In the genomic region with DNA sequence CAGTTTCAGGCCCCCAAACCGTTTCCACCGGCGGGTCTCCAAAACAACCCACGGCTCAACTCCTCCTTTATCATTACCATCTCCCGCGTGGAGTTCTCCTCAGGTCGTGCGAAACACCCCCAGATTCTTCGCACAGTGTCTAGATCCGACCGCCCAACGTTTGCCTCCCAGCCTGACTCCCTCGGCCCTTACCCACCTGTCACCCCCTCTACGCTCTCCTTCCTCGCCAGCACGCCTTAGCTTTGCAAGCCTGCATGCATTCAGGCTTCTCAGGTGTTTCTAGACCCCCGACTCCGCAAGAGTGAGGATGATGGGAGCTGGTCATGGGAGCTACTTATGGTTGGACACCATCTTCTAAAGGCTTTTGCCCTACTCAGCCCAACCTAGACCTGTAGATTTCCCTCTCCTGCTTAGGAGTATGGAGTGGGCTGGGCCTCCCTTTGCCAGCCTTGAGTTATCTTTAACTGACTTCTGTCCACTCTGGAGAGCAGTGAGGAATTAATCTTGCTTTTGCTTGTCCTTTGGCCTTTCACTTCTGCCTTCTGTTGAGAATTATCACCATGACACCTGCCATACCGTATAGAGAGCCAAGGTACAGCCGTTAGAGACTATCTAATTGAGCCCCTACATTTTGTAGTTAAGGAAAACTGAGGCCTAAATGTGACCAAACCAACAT, we compare ENCODE assay signal across 9 cellular contexts. TPM values are rescaled to one million over a fixed set of nuclear protein-coding genes. Genes with fewer than 3 reads are reported as not detected.
DNase-seq lines count a peak whose midpoint lies in the region; ATAC-seq and TF ChIP-seq lines count a peak whose summit lies in the region.
"Had no signal": no experiment of that assay in that cellular context is flagged by ENCODE, and none has a peak within 500 bp of the region (broad histone marks: within the 10 kb centered on the region; RNA-seq: fewer than 3 reads in every experiment).

No MANE protein-coding gene starts in this region.

- H3K4me3 ChIP-seq in DOHH2 (ENCODE audit: low read length), result peak overlapping the region; percentile 96
- peak overlapping the region; percentile 84 for H3K4me3 ChIP-seq in OCI-LY7 (ENCODE audit: low read depth, low read length, poor library complexity, severe bottlenecking)
- peak overlapping the region; percentile 81 to 97 (median 94) for H3K4me3 ChIP-seq in fibroblast of lung (replicated peaks in 1 of 4; ENCODE audit: control extremely low read depth in 1 of 4, insufficient read depth in 1 of 4, low read depth in 3 of 4, low read length in 4 of 4)
- H3K4me3 ChIP-seq in trophoblast cell (ENCODE audit: low read depth, low read length), result peak overlapping the region; percentile 94

- H3F3A ChIP-seq in DOHH2 (ENCODE audit: control insufficient read depth, insufficient read depth), result peaks cover 45% of the 10 kb centered on the region

- CTCF ChIA-PET in OCI-LY7 (lab: Charles Lee; ENCODE audit: unreplicated experiment), result no interaction called here
- CTCF ChIA-PET in activated CD4-positive, alpha-beta memory T cell treated with anti-CD3 and anti-CD28 coated beads, Interleukin-2, amount 10 ng/mL, durations not matched to agents 7 days and 5 days (lab: Charles Lee), result interaction anchor here (1.0 to 6.9 kb wide), 2 partner anchors 11 to 344 kb away, joined by 3 to 77 read pairs; no protein-coding TSS in a partner anchor

- H3K4ac ChIP-seq in trophoblast cell (ENCODE audit: low read depth, low read length), result peak overlapping the region; percentile 81

- peak overlapping the region; percentile 78 for H4K91ac ChIP-seq in trophoblast cell (ENCODE audit: low read depth, low read length)

- H4K8ac ChIP-seq in trophoblast cell (ENCODE audit: low read depth, low read length), result peak overlapping the region; percentile 92

- H2BK5ac ChIP-seq in trophoblast cell (ENCODE audit: low read depth, low read length, poor library complexity), result no peak overlapping the region

- H2AFZ ChIP-seq in OCI-LY7 (ENCODE audit: low read length), result no peak overlapping the region
- H2AFZ ChIP-seq in fibroblast of lung (ENCODE audit: low read length), result peak overlapping the region; percentile 98
- no peak overlapping the region for H2AFZ ChIP-seq in trophoblast cell (ENCODE audit: insufficient read depth, low read length, poor library complexity)

- H2BK12ac ChIP-seq in trophoblast cell (ENCODE audit: low read length), result no peak overlapping the region

- H3K4me2 ChIP-seq in DOHH2 (ENCODE audit: low read length) (peak overlapping the region; percentile 98), OCI-LY7 (ENCODE audit: low read length) (peak overlapping the region; percentile 94), fibroblast of lung (ENCODE audit: extremely low read depth, insufficient read depth, low read length) (peak overlapping the region; percentile 88), trophoblast cell (ENCODE audit: low read length) (peak overlapping the region; percentile 81)

- H3K27ac Mint-ChIP-seq in activated CD4-positive, alpha-beta memory T cell treated with anti-CD3 and anti-CD28 coated beads, Interleukin-2, amount 10 ng/mL, durations not matched to agents 7 days and 5 days, result no peak overlapping the region

- TF ChIP-seq CTCF in DOHH2 (IDR thresholded peaks at IDR 0.05; ENCODE audit: low read depth, low read length, poor library complexity, severe bottlenecking) (no peak), OCI-LY7 (conservative IDR thresholded peaks at IDR 0.05; ENCODE audit: low read length) (no peak), fibroblast of lung (conservative IDR thresholded peaks at IDR 0.05 in 1 of 2, IDR thresholded peaks at IDR 0.05 in 1 of 2; ENCODE audit: low read depth in 1 of 2, low read length in 2 of 2) (no peak)

- H3K27me3 ChIP-seq in DOHH2 (ENCODE audit: control insufficient read depth, low read length), result no peaks in the 10 kb centered on the region
- H3K27me3 ChIP-seq in fibroblast of lung (ENCODE audit: control insufficient read depth, insufficient read depth, low read length), result no peaks in the 10 kb centered on the region
- H3K27me3 ChIP-seq in trophoblast cell (ENCODE audit: insufficient read depth, low read length), result no peaks in the 10 kb centered on the region

- intact Hi-C loops in OCI-LY7 (cut with micrococcal nuclease; ENCODE audit: unreplicated experiment) (no loop called here), sciatic nerve (cut with DNase I) (no loop called here)

- peaks cover 24% of the 10 kb centered on the region for H3K4me1 Mint-ChIP-seq in activated CD4-positive, alpha-beta memory T cell treated with anti-CD3 and anti-CD28 coated beads, Interleukin-2, amount 10 ng/mL, durations not matched to agents 7 days and 5 days

- peaks cover 10% of the 10 kb centered on the region for H3K79me1 ChIP-seq in trophoblast cell (ENCODE audit: low read length)

- peak overlapping the region; percentile 62 for H2BK120ac ChIP-seq in trophoblast cell (ENCODE audit: insufficient read depth, low read length, poor library complexity)

- no peaks in the 10 kb centered on the region for H3K9me3 Mint-ChIP-seq in activated CD4-positive, alpha-beta memory T cell treated with anti-CD3 and anti-CD28 coated beads, Interleukin-2, amount 10 ng/mL, durations not matched to agents 7 days and 5 days
- H3K9me3 Mint-ChIP-seq: central memory CD8-positive, alpha-beta T cell had no signal

- H3K36me3 ChIP-seq in DOHH2 (ENCODE audit: control insufficient read depth, low read length) (peaks cover 49% of the 10 kb centered on the region), OCI-LY7 (ENCODE audit: insufficient read depth, low read length) (peaks cover 39% of the 10 kb centered on the region), fibroblast of lung (ENCODE audit: control insufficient read depth, insufficient read depth, low read length) (peaks cover 5% of the 10 kb centered on the region), trophoblast cell (ENCODE audit: control insufficient read depth in 1 of 2, insufficient read depth in 2 of 2, low read length in 2 of 2) (peaks cover 0 to 7% of the 10 kb centered on the region in 2 experiments)

- peak overlapping the region; percentile 76 for H4K12ac ChIP-seq in trophoblast cell (ENCODE audit: low read depth, low read length)

- H3K9ac ChIP-seq in fibroblast of lung (ENCODE audit: insufficient read depth, low read length) (peak overlapping the region; percentile 83), trophoblast cell (ENCODE audit: low read length) (peak overlapping the region; percentile 76)

- peak overlapping the region; percentile 88 for H3K18ac ChIP-seq in trophoblast cell (ENCODE audit: low read length)

- H3K27me3 Mint-ChIP-seq in activated CD4-positive, alpha-beta memory T cell treated with anti-CD3 and anti-CD28 coated beads, Interleukin-2, amount 10 ng/mL, durations not matched to agents 7 days and 5 days, result no peaks in the 10 kb centered on the region
- H3K27me3 Mint-ChIP-seq: central memory CD8-positive, alpha-beta T cell had no signal

- peak overlapping the region; percentile 95 for H3K14ac ChIP-seq in trophoblast cell (ENCODE audit: low read length)

- H3K79me2 ChIP-seq in DOHH2 (ENCODE audit: control insufficient read depth, low read length) (peaks cover 48% of the 10 kb centered on the region), OCI-LY7 (ENCODE audit: insufficient read depth, low read depth, low read length) (peaks cover 55% of the 10 kb centered on the region), fibroblast of lung (ENCODE audit: control insufficient read depth, insufficient read depth, low read length) (peaks cover 29% of the 10 kb centered on the region), trophoblast cell (ENCODE audit: control insufficient read depth, insufficient read depth, low read length, poor library complexity) (peaks cover 18% of the 10 kb centered on the region)

- WGBS in trophoblast cell (ENCODE audit: extremely low coverage, insufficient coverage, insufficient read length), result no CpG with 5 or more reads among the region's 20 CpGs

- H3K9me2 ChIP-seq in DOHH2 (replicated peaks; ENCODE audit: control insufficient read depth, low read length) (no peaks in the 10 kb centered on the region), OCI-LY7 (ENCODE audit: insufficient read depth, low read length) (no peaks in the 10 kb centered on the region)

- H3K4me3 Mint-ChIP-seq in activated CD4-positive, alpha-beta memory T cell treated with anti-CD3 and anti-CD28 coated beads, Interleukin-2, amount 10 ng/mL, durations not matched to agents 7 days and 5 days, result no peak overlapping the region
- H3K4me3 Mint-ChIP-seq: central memory CD8-positive, alpha-beta T cell had no signal

- H3K9me3 ChIP-seq in DOHH2 (ENCODE audit: control insufficient read depth, insufficient read depth, low read length) (no peaks in the 10 kb centered on the region), OCI-LY7 (ENCODE audit: low read length) (no peaks in the 10 kb centered on the region), fibroblast of lung (ENCODE audit: control insufficient read depth, insufficient read depth, low read depth, low read length) (no peaks in the 10 kb centered on the region), trophoblast cell (ENCODE audit: insufficient read depth, low read depth, low read length) (no peaks in the 10 kb centered on the region)

- DNase-seq in OCI-LY7 (ENCODE audit: low spot score), result no peak
- no peak for DNase-seq in fibroblast of lung (ENCODE audit: low read depth in 2 of 2)
- no peak for DNase-seq in trophoblast cell
- DNase-seq in sciatic nerve (ENCODE audit: low spot score), result no peak
- no peak for DNase-seq in NCI-H748 (lab: John Stamatoyannopoulos, UW; ENCODE audit: unreplicated experiment)
- no peak for DNase-seq in activated CD4-positive, alpha-beta T cell treated with anti-CD3 and anti-CD28 coated beads for 1 hour
- no peak for DNase-seq in activated CD4-positive, alpha-beta memory T cell treated with anti-CD3 and anti-CD28 coated beads, Interleukin-2, amount 10 ng/mL, durations not matched to agents 7 days and 5 days

- no peak for ATAC-seq in sciatic nerve

- POLR2A ChIA-PET in OCI-LY7 (lab: Charles Lee), result interaction anchor here (0.6 to 5.1 kb wide), 4 partner anchors 10 to 509 kb away, joined by 3 to 71 read pairs (median 4); no protein-coding TSS in a partner anchor
- POLR2A ChIA-PET in activated CD4-positive, alpha-beta memory T cell treated with anti-CD3 and anti-CD28 coated beads, Interleukin-2, amount 10 ng/mL, durations not matched to agents 7 days and 5 days (lab: Charles Lee), result interaction anchor here (0.7 to 5.2 kb wide), 10 partner anchors 10 to 345 kb away, joined by 3 to 100 read pairs (median 9); a partner anchor contains a TSS

- peak overlapping the region; percentile 72 for H3K27ac ChIP-seq in DOHH2 (ENCODE audit: low read depth, low read length)
- H3K27ac ChIP-seq in OCI-LY7 (ENCODE audit: low read depth, low read length, poor library complexity, severe bottlenecking), result peak overlapping the region; percentile 56
- peak overlapping the region; percentile 84 for H3K27ac ChIP-seq in fibroblast of lung (ENCODE audit: insufficient read depth, low read length)
- H3K27ac ChIP-seq in trophoblast cell (ENCODE audit: low read depth, low read length), result no peak overlapping the region

- peaks cover 10% of the 10 kb centered on the region for H3K36me3 Mint-ChIP-seq in activated CD4-positive, alpha-beta memory T cell treated with anti-CD3 and anti-CD28 coated beads, Interleukin-2, amount 10 ng/mL, durations not matched to agents 7 days and 5 days (ENCODE audit: low read depth)

- H3K4me1 ChIP-seq in DOHH2 (ENCODE audit: control insufficient read depth, low read length) (peaks cover 76% of the 10 kb centered on the region), OCI-LY7 (ENCODE audit: insufficient read depth, low read length, poor library complexity, severe bottlenecking) (peaks cover 51% of the 10 kb centered on the region), fibroblast of lung (ENCODE audit: control insufficient read depth, extremely low read depth, insufficient read depth, low read length) (no peaks in the 10 kb centered on the region), trophoblast cell (ENCODE audit: control insufficient read depth in 1 of 2, insufficient read depth in 2 of 2, low read length in 2 of 2) (peaks cover 7% of the 10 kb centered on the region in 2 experiments)

- H2AK5ac ChIP-seq in trophoblast cell (ENCODE audit: low read length), result peak overlapping the region; percentile 35

- H4K20me1 ChIP-seq in DOHH2 (ENCODE audit: control insufficient read depth, insufficient read depth, low read depth, low read length), result no peaks in the 10 kb centered on the region; the same call in 1 of the 2 replicates
- H4K20me1 ChIP-seq in OCI-LY7 (ENCODE audit: insufficient read depth, low read length), result peaks cover 5% of the 10 kb centered on the region
- H4K20me1 ChIP-seq in fibroblast of lung (ENCODE audit: control insufficient read depth, extremely low read depth, insufficient read depth, low read length), result no peaks in the 10 kb centered on the region

- peak overlapping the region; percentile 56 for H3K23ac ChIP-seq in trophoblast cell (ENCODE audit: low read length)

- BruUV-seq in OCI-LY7 (replicated peaks; lab: Mats Ljungman, UMichigan), result no TSS peak

RNA-seq across cellular contexts. Expression of a gene that starts 0.9 kb away (rescaled TPM):
- 410 and 604 TPM in 2 replicates for total RNA-seq in OCI-LY7 (2014; rRNA removed; shearing (Covaris generic))
- total RNA-seq in OCI-LY7 (2022) (321 and 330 TPM in 2 replicates), fibroblast of lung (100 and 146 TPM in 2 replicates), sciatic nerve (92.2 TPM)
- 269 and 279 TPM in 2 replicates for polyA plus RNA-seq in fibroblast of lung
- polyA plus RNA-seq in fibroblast of lung (2012), result 333 and 339 TPM in 2 replicates
- polyA minus RNA-seq in fibroblast of lung (ENCODE audit: low replicate concordance), result 18.3 and 26.1 TPM in 2 replicates
- 429 and 430 TPM in 2 replicates for polyA plus RNA-seq in trophoblast cell (2013)
- 100 to 1,000 TPM; 178 TPM for total RNA-seq in activated CD4-positive, alpha-beta memory T cell treated with anti-CD3 and anti-CD28 coated beads, Interleukin-2, amount 10 ng/mL, durations not matched to agents 7 days and 5 days

RNA-seq across cellular contexts. Expression of a gene that starts 4.0 kb away (rescaled TPM):
- 71.1 and 94.6 TPM in 2 replicates for total RNA-seq in OCI-LY7 (2014; rRNA removed; shearing (Covaris generic))
- total RNA-seq in OCI-LY7 (2022) (121 and 129 TPM in 2 replicates), fibroblast of lung (56.1 and 57.0 TPM in 2 replicates), sciatic nerve (66.2 TPM)
- 120 and 157 TPM in 2 replicates for polyA plus RNA-seq in fibroblast of lung
- 95.6 and 130 TPM in 2 replicates for polyA plus RNA-seq in fibroblast of lung (2012)
- polyA minus RNA-seq in fibroblast of lung (ENCODE audit: low replicate concordance), result 37.7 and 63.8 TPM in 2 replicates
- 116 and 119 TPM in 2 replicates for polyA plus RNA-seq in trophoblast cell (2013)
- 100 to 1,000 TPM; 100 to 104 TPM for total RNA-seq in activated CD4-positive, alpha-beta memory T cell treated with anti-CD3 and anti-CD28 coated beads, Interleukin-2, amount 10 ng/mL, durations not matched to agents 7 days and 5 days

RNA-seq across cellular contexts. Expression of a gene that starts 22.5 kb away (rescaled TPM):
- 18.3 and 22.8 TPM in 2 replicates for total RNA-seq in OCI-LY7 (2014; rRNA removed; shearing (Covaris generic))
- total RNA-seq in OCI-LY7 (2022), result 37.6 and 41.2 TPM in 2 replicates
- 40.1 and 55.2 TPM in 2 replicates for total RNA-seq in fibroblast of lung
- polyA plus RNA-seq in fibroblast of lung, result 8.4 and 12.4 TPM in 2 replicates
- polyA plus RNA-seq in fibroblast of lung (2012), result 9.7 and 15.0 TPM in 2 replicates
- 26.2 and 35.5 TPM in 2 replicates for polyA minus RNA-seq in fibroblast of lung (ENCODE audit: low replicate concordance)
- 58.3 and 60.8 TPM in 2 replicates for polyA plus RNA-seq in trophoblast cell (2013)
- total RNA-seq in sciatic nerve, result 5.8 TPM
- total RNA-seq in activated CD4-positive, alpha-beta memory T cell treated with anti-CD3 and anti-CD28 coated beads, Interleukin-2, amount 10 ng/mL, durations not matched to agents 7 days and 5 days, result 10 to 100 TPM; 22.8 to 23.9 TPM
